In genomic region chr15:22184678-22185077, GRCh38 we compare ENCODE assay signal across 7 cellular contexts.
DNase-seq lines count a peak whose midpoint lies in the region; ATAC-seq and TF ChIP-seq lines count a peak whose summit lies in the region.
"Not testable (repeated sequence)": the region's sequence is repeated elsewhere in the genome, so short reads cannot be mapped to it uniquely, and the experiment has no call there.

No MANE protein-coding gene starts in this region.

- TF ChIP-seq CTCF in activated B cell treated with CpG ODN at 0.5 μM for 24 hours (IDR thresholded peaks at IDR 0.05) = not testable (repeated sequence)

- H3K36me3 Mint-ChIP-seq in activated B cell treated with CpG ODN at 0.5 μM for 24 hours (ENCODE audit: low read depth) = not testable (repeated sequence)

- POLR2A ChIA-PET in activated B cell treated with CpG ODN at 0.5 μM for 24 hours (lab: Charles Lee) = not testable (repeated sequence)

- ATAC-seq in GM18499 (IDR thresholded peaks at IDR 0.05; ENCODE audit: insufficient read depth, unreplicated experiment) = peak; percentile 65
- ATAC-seq in GM18907 (IDR thresholded peaks at IDR 0.05; ENCODE audit: unreplicated experiment) = peak; percentile 66
- ATAC-seq in GM19463 (IDR thresholded peaks at IDR 0.05; ENCODE audit: unreplicated experiment) = peak; percentile 72
- peak; percentile 81 for ATAC-seq in GM21723 (IDR thresholded peaks at IDR 0.05; ENCODE audit: unreplicated experiment)
- ATAC-seq in HG02852 (IDR thresholded peaks at IDR 0.05; ENCODE audit: unreplicated experiment) = peak; percentile 66
- ATAC-seq in HG03354 (IDR thresholded peaks at IDR 0.05; ENCODE audit: poor library complexity, severe bottlenecking, unreplicated experiment) = peak; percentile 66
- peak; percentile 54 for ATAC-seq in activated B cell treated with CpG ODN at 0.5 μM for 24 hours (ENCODE audit: low read depth)

- not testable (repeated sequence) for H3K27me3 Mint-ChIP-seq in activated B cell treated with CpG ODN at 0.5 μM for 24 hours

- not testable (repeated sequence) for DNase-seq in activated B cell treated with CpG ODN at 0.5 μM for 24 hours

- H3K9me3 Mint-ChIP-seq in activated B cell treated with CpG ODN at 0.5 μM for 24 hours = not testable (repeated sequence)

- H3K4me3 Mint-ChIP-seq in activated B cell treated with CpG ODN at 0.5 μM for 24 hours = not testable (repeated sequence)

- CTCF ChIA-PET in activated B cell treated with CpG ODN at 0.5 μM for 24 hours (lab: Charles Lee) = not testable (repeated sequence)

- intact Hi-C loops in activated B cell treated with CpG ODN at 0.5 μM for 24 hours (cut with micrococcal nuclease) = not testable (repeated sequence)

- not testable (repeated sequence) for H3K4me1 Mint-ChIP-seq in activated B cell treated with CpG ODN at 0.5 μM for 24 hours

- H3K27ac Mint-ChIP-seq in activated B cell treated with CpG ODN at 0.5 μM for 24 hours = not testable (repeated sequence)
